ENCODE assay signal across 26 cellular contexts in genomic region chr3:196918968-196919367, GRCh38. TPM values are rescaled to one million over a fixed set of nuclear protein-coding genes. Genes with fewer than 3 reads are reported as not detected.
A peak's percentile ranks its signal among the peaks of the same experiment; 100 is the strongest.
DNase-seq lines count a peak whose midpoint lies in the region; ATAC-seq and TF ChIP-seq lines count a peak whose summit lies in the region.
"Had no signal": no experiment of that assay in that cellular context is flagged by ENCODE, and none has a peak within 500 bp of the region (broad histone marks: within the 10 kb centered on the region; RNA-seq: fewer than 3 reads in every experiment).

No MANE protein-coding gene starts in this region.

- H3K36me3 Mint-ChIP-seq in Caco-2 (ENCODE audit: insufficient read depth, unreplicated experiment), result peaks cover 51% of the 10 kb centered on the region

- CTCF ChIA-PET in Caco-2 (lab: Charles Lee), result no interaction called here

- intact Hi-C loops in Caco-2 (cut with micrococcal nuclease; ENCODE audit: unreplicated experiment), result no loop called here

- no peak for ATAC-seq in GM19324 (IDR thresholded peaks at IDR 0.05; ENCODE audit: low FRiP score, unreplicated experiment)
- ATAC-seq: CD8-positive, alpha-beta T cell had no signal

- no TSS peak for BruUV-seq in Caco-2 (replicated peaks; lab: Mats Ljungman, UMichigan)

- H3K4me1 Mint-ChIP-seq in Caco-2 (ENCODE audit: low read depth, unreplicated experiment), result peaks cover 12% of the 10 kb centered on the region

- no peaks in the 10 kb centered on the region for H3K27me3 ChIP-seq in Caco-2 (replicated peaks; ENCODE audit: control insufficient read depth, insufficient read depth, low read length)

- peaks cover 7% of the 10 kb centered on the region for H3K9me3 Mint-ChIP-seq in Caco-2 (ENCODE audit: unreplicated experiment)

- peak overlapping the region; percentile 16 for H3K27ac Mint-ChIP-seq in Caco-2 (ENCODE audit: unreplicated experiment)
- H3K27ac Mint-ChIP-seq: B cell had no signal

- peaks cover 2% of the 10 kb centered on the region; the same call in 1 of the 2 replicates for H3K36me3 ChIP-seq in Caco-2 (ENCODE audit: control insufficient read depth, insufficient read depth, low read length)

- DNase-seq in Caco-2 (peak; percentile 46 to 52), DMS53 treated with DMSO at 0.1 percent for 48 hours (lab: John Stamatoyannopoulos, UW; ENCODE audit: unreplicated experiment) (peak; percentile 14), NCI-H82 (lab: John Stamatoyannopoulos, UW) (peak; percentile 79), retinal pigment epithelial cell (ENCODE audit: low read depth) (peak; percentile 11), SW 1271 (lab: John Stamatoyannopoulos, UW) (no peak)
- DNase-seq in activated CD4-positive, CD25-positive, alpha-beta regulatory T cell treated with anti-CD3 and anti-CD28 coated beads, Interleukin-2, amount 50 U/mL, for 72 hours, result no peak
- DNase-seq: Calu3; CD8-positive, alpha-beta T cell; DMS153; GOT3; MM.1S; NCI-H1048; NCI-H1417; NCI-H187; NCI-H2081 treated with DMSO at 0.1 percent for 48 hours; NCI-H2171; NCI-H226; NCI-H510A; NCI-H748 treated with DMSO at 0.1 percent for 48 hours; Right ventricle myocardium superior; RPMI8226 had no signal

- peaks cover 4% of the 10 kb centered on the region; the same call in 1 of the 2 replicates for H3K9me3 ChIP-seq in Caco-2
- H3K9me3 ChIP-seq: HAP-1 had no signal

- no peaks in the 10 kb centered on the region for H3K27me3 Mint-ChIP-seq in Caco-2 (ENCODE audit: insufficient read depth, unreplicated experiment)
- H3K27me3 Mint-ChIP-seq: B cell, IgD-negative memory B cell had no signal

- no peak overlapping the region for H3K4me3 Mint-ChIP-seq in Caco-2 (ENCODE audit: unreplicated experiment)
- H3K4me3 Mint-ChIP-seq: B cell; CD8-positive, alpha-beta T cell; IgD-negative memory B cell had no signal

- TF ChIP-seq CTCF in Caco-2 (IDR thresholded peaks at IDR 0.05; ENCODE audit: insufficient read depth in 1 of 2, low read depth in 1 of 2, low read length in 1 of 2, severe bottlenecking in 1 of 2, unreplicated experiment in 1 of 2) (no peak), retinal pigment epithelial cell (conservative IDR thresholded peaks at IDR 0.05; ENCODE audit: low read depth, low read length) (no peak)

- H3K4me3 ChIP-seq in Caco-2 (ENCODE audit: low read depth, low read length) (no peak overlapping the region), retinal pigment epithelial cell (ENCODE audit: low read length) (no peak overlapping the region)
- H3K4me3 ChIP-seq: HAP-1 had no signal

- POLR2A ChIA-PET in Caco-2 (lab: Charles Lee), result interaction anchor here (1.0 kb wide), 1 partner anchor 51 kb away, joined by 7 read pairs; the partner anchor contains the start of gene SENP5

- H3K4me1 ChIP-seq in Caco-2, result peaks cover 4% of the 10 kb centered on the region; the same call in 1 of the 2 replicates
- H3K4me1 ChIP-seq: HAP-1 had no signal

RNA-seq across cellular contexts. Expression of gene NCBP2, which starts 23.4 kb away (rescaled TPM):
- 66.8 and 70.7 TPM in 2 replicates for total RNA-seq in Caco-2 (2022)

RNA-seq across cellular contexts. Expression of gene PIGZ, which starts 49.7 kb away (rescaled TPM):
- total RNA-seq in Caco-2 (2022), result 4.9 and 5.1 TPM in 2 replicates
- total RNA-seq: CD8-positive, alpha-beta T cell; G401 had no signal

RNA-seq across cellular contexts. Expression of gene SENP5, which starts 51.2 kb away (rescaled TPM):
- total RNA-seq in Caco-2 (2022), result 33.6 and 36.8 TPM in 2 replicates

Comparison
In these comparisons a context has a peak if more than half of its experiments do, and no peak if none do; other contexts are left out.
1. DNase-seq: peak in Caco-2 (2 of 2), DMS53 treated with DMSO at 0.1 percent for 48 hours (single experiment), NCI-H82 (single experiment) and retinal pigment epithelial cell (single experiment); none in SW 1271 (0 of 2) and activated CD4-positive, CD25-positive, alpha-beta regulatory T cell treated with anti-CD3 and anti-CD28 coated beads, Interleukin-2, amount 50 U/mL, for 72 hours (single experiment).